ENCODE assay signal across 12 cellular contexts in genomic region chr2:3465844-3466481, GRCh38. TPM values are rescaled to one million over a fixed set of nuclear protein-coding genes. Genes with fewer than 3 reads are reported as not detected.
DNase-seq lines count a peak whose midpoint lies in the region; ATAC-seq and TF ChIP-seq lines count a peak whose summit lies in the region.
"Had no signal": no experiment of that assay in that cellular context is flagged by ENCODE, and none has a peak within 500 bp of the region (broad histone marks: within the 10 kb centered on the region; RNA-seq: fewer than 3 reads in every experiment).

No MANE protein-coding gene starts in this region.

- no peaks in the 10 kb centered on the region for H3K27me3 Mint-ChIP-seq in CD4-positive, alpha-beta T cell

- H3K4me3 Mint-ChIP-seq in CD4-positive, alpha-beta T cell = no peak overlapping the region

- H3K9me2 ChIP-seq in SK-N-SH = no peaks in the 10 kb centered on the region

- TF ChIP-seq RAD21 in SK-N-SH (IDR thresholded peaks at IDR 0.05; ENCODE audit: low read length) = no peak

- H3K27me3 ChIP-seq in SK-N-SH (ENCODE audit: insufficient read depth) = no peaks in the 10 kb centered on the region
- no peaks in the 10 kb centered on the region for H3K27me3 ChIP-seq in CD4-positive, alpha-beta T cell (ENCODE audit: control insufficient read depth, insufficient read depth, low read length)

- H3K9me3 ChIP-seq in SK-N-SH = no peaks in the 10 kb centered on the region
- H3K9me3 ChIP-seq in CD4-positive, alpha-beta T cell (ENCODE audit: control insufficient read depth, low read length) = no peaks in the 10 kb centered on the region

- peaks cover 13% of the 10 kb centered on the region for H3K4me1 Mint-ChIP-seq in CD4-positive, alpha-beta T cell (ENCODE audit: low read depth)

- H3K36me3 Mint-ChIP-seq in CD4-positive, alpha-beta T cell (ENCODE audit: low read depth) = peaks cover 83% of the 10 kb centered on the region

- 50% methylated on average over 12 of the region's 13 CpGs for WGBS in SK-N-SH (ENCODE audit: low lambda C conversion rate)

- no peak; a peak in 1 of 4 replicates for TF ChIP-seq EP300 in SK-N-SH (IDR thresholded peaks at IDR 0.05; ENCODE audit: borderline replicate concordance in 1 of 2, low read depth in 1 of 2, low read length in 1 of 2)

- peaks cover 16 to 58% of the 10 kb centered on the region in 2 experiments for H3K36me3 ChIP-seq in SK-N-SH (replicated peaks in 1 of 2; ENCODE audit: control insufficient read depth in 1 of 2, insufficient read depth in 2 of 2, low read length in 1 of 2)

- POLR2A ChIA-PET in SK-N-SH (lab: Yijun Ruan, JAX) = no interaction called here
- POLR2A ChIA-PET in CD4-positive, alpha-beta T cell (lab: Charles Lee) = no interaction called here

- H3K4me3 ChIP-seq in SK-N-SH (ENCODE audit: low read depth in 2 of 2, low read length in 1 of 2) (no peak overlapping the region), fibroblast of mammary gland (ENCODE audit: control insufficient read depth, low read depth, low read length) (no peak overlapping the region)

- ATAC-seq in GM21737 (IDR thresholded peaks at IDR 0.05; ENCODE audit: unreplicated experiment) = no peak
- ATAC-seq in CD4-positive, alpha-beta T cell (ENCODE audit: poor library complexity) = no peak
- no peak for ATAC-seq in GM21528 (IDR thresholded peaks at IDR 0.05; ENCODE audit: low FRiP score, unreplicated experiment)

- H2AFZ ChIP-seq in SK-N-SH (ENCODE audit: low read depth) = no peak overlapping the region

- H3K27ac Mint-ChIP-seq in CD4-positive, alpha-beta T cell = no peak overlapping the region

- H3K27ac ChIP-seq in SK-N-SH (ENCODE audit: low read depth in 2 of 2, low read length in 1 of 2) = peak overlapping the region; percentile 55 to 77
- no peak overlapping the region for H3K27ac ChIP-seq in CD4-positive, alpha-beta T cell (ENCODE audit: low read depth, low read length)
- H3K27ac ChIP-seq: epithelial cell of prostate had no signal

- peaks cover 0 to 25% of the 10 kb centered on the region in 2 experiments; a peak in 3 of 4 replicates for H3K4me1 ChIP-seq in SK-N-SH (ENCODE audit: control insufficient read depth in 1 of 2, insufficient read depth in 2 of 2, low read depth in 1 of 2, low read length in 1 of 2)

- DNase-seq in EL = peak; percentile 89
- DNase-seq in SK-N-SH = no peak
- peak; percentile 97 for DNase-seq in fibroblast of mammary gland (ENCODE audit: low read depth)
- peak; percentile 68 for DNase-seq in renal cortical epithelial cell (ENCODE audit: low read depth)
- no peak for DNase-seq in central memory CD4-positive, alpha-beta T cell
- no peak for DNase-seq in CD4-positive, alpha-beta T cell
- DNase-seq: activated gamma-delta T cell; DMS79 treated with DMSO at 0.1 percent for 48 hours; stimulated activated CD4-positive, alpha-beta T cell treated with anti-CD3 and anti-CD28 coated beads, Interleukin-4, amount 100 ng/mL, for 1 hour had no signal

- intact Hi-C loops in CD4-positive, alpha-beta T cell (cut with DNase I, micrococcal nuclease) = no loop called here

- no peaks in the 10 kb centered on the region for H3K9me3 Mint-ChIP-seq in CD4-positive, alpha-beta T cell

- no peaks in the 10 kb centered on the region for H4K20me1 ChIP-seq in SK-N-SH (ENCODE audit: insufficient read depth)

- peak overlapping the region; percentile 28 for H3K9ac ChIP-seq in SK-N-SH

- H3K4me2 ChIP-seq in SK-N-SH = peak overlapping the region; percentile 56

- CTCF ChIA-PET in SK-N-SH (lab: Yijun Ruan, JAX) = interaction anchor here (0.9 to 9.4 kb wide), 5 partner anchors 8 to 185 kb away, joined by 3 to 127 read pairs (median 5); no protein-coding TSS in a partner anchor
- CTCF ChIA-PET in CD4-positive, alpha-beta T cell (lab: Charles Lee) = no interaction called here

- no peaks in the 10 kb centered on the region for H3K79me2 ChIP-seq in SK-N-SH (ENCODE audit: insufficient read depth)

- peaks cover 7% of the 10 kb centered on the region for H3F3A ChIP-seq in SK-N-SH (replicated peaks; ENCODE audit: insufficient read depth)

- no peak for TF ChIP-seq CTCF in SK-N-SH (IDR thresholded peaks at IDR 0.05)
- no peak for TF ChIP-seq CTCF in fibroblast of mammary gland (conservative IDR thresholded peaks at IDR 0.05; ENCODE audit: control insufficient read depth, insufficient read depth, low read depth, low read length)
- TF ChIP-seq CTCF in CD4-positive, alpha-beta T cell (IDR thresholded peaks at IDR 0.05) = no peak

TF ChIP-seq in SK-N-SH, 30 proteins besides CTCF, POLR2A, EP300 and RAD21:
- TF ChIP-seq MEF2A (IDR thresholded peaks at IDR 0.05; ENCODE audit: borderline replicate concordance, low read depth) (peak; percentile 80; the same call in 1 of the 2 replicates), POLR2AphosphoS5 (IDR thresholded peaks at IDR 0.05; ENCODE audit: low read depth, low read length) (peak; percentile 50; the same call in 1 of the 2 replicates), USF1 (IDR thresholded peaks at IDR 0.05; ENCODE audit: borderline replicate concordance, low read depth) (no peak), TAF1 (IDR thresholded peaks at IDR 0.05; ENCODE audit: borderline replicate concordance, low read depth, low read length) (no peak), TCF12 (IDR thresholded peaks at IDR 0.05) (peak; percentile 89), JUND (IDR thresholded peaks at IDR 0.05) (peak; percentile 78; the same call in 1 of the 2 replicates), MAX (IDR thresholded peaks at IDR 0.05; ENCODE audit: low read depth) (0 out of 2 replicates have a peak, but pooled peaks have one; percentile 41), FOSL2 (IDR thresholded peaks at IDR 0.05; ENCODE audit: borderline replicate concordance, low read depth) (peak; percentile 89), TEAD4 (IDR thresholded peaks at IDR 0.05; ENCODE audit: borderline replicate concordance, insufficient read depth) (peak; percentile 53; the same call in 1 of the 2 replicates), PBX3 (IDR thresholded peaks at IDR 0.05) (peak; percentile 65)

RNA-seq across cellular contexts. Expression of gene ADI1, which starts 53.4 kb away (rescaled TPM):
- polyA plus RNA-seq in SK-N-SH (2012; rRNA removed) = 49.4 and 67.2 TPM in 2 replicates
- 72.8 and 73.1 TPM in 2 replicates for polyA plus RNA-seq in SK-N-SH (2012; cell fraction: cytosol; rRNA removed)
- 43.3 and 62.9 TPM in 2 replicates for polyA plus RNA-seq in SK-N-SH (2012; cell fraction: nucleus; rRNA removed)
- total RNA-seq in renal cortical epithelial cell = 32.5 and 35.3 TPM in 2 replicates
- 10 to 100 TPM; 28.4 to 30.2 TPM for total RNA-seq in CD4-positive, alpha-beta T cell

Comparison
In these comparisons a context has a peak if more than half of its experiments do, and no peak if none do; other contexts are left out.
1. DNase-seq: peak in EL (single experiment), fibroblast of mammary gland (single experiment) and renal cortical epithelial cell (single experiment); none in SK-N-SH (single experiment), central memory CD4-positive, alpha-beta T cell (single experiment) and CD4-positive, alpha-beta T cell (0 of 10).